22 cellular contexts compared by ENCODE assay signal in genomic region chr4:56209767-56210166, GRCh38.
DNase-seq lines count a peak whose midpoint lies in the region; ATAC-seq and TF ChIP-seq lines count a peak whose summit lies in the region.
"Had no signal": no experiment of that assay in that cellular context is flagged by ENCODE, and none has a peak within 500 bp of the region (broad histone marks: within the 10 kb centered on the region; RNA-seq: fewer than 3 reads in every experiment).

No MANE protein-coding gene starts in this region.

- H3K4me1 ChIP-seq in prostate gland (replicated peaks): no peaks in the 10 kb centered on the region

- 92% methylated on average over 3 of the region's 3 CpGs for WGBS in prostate gland

- H3K27ac Mint-ChIP-seq in WTC11: no peak overlapping the region
- no peak overlapping the region for H3K27ac Mint-ChIP-seq in activated naive CD4-positive, alpha-beta T cell treated with anti-CD3 and anti-CD28 coated beads, Interleukin-2, amount 10 ng/mL, durations not matched to agents 7 days and 5 days
- H3K27ac Mint-ChIP-seq: CD4-positive, CD25-positive, alpha-beta regulatory T cell; CD8-positive, alpha-beta memory T cell; HFFc6 had no signal

- peak; percentile 15 for DNase-seq in H7
- no peak for DNase-seq in WTC11 (ENCODE audit: low spot score)
- peak; percentile 56 for DNase-seq in islet precursor cell
- no peak for DNase-seq in prostate gland (ENCODE audit: low spot score)
- DNase-seq in activated naive CD4-positive, alpha-beta T cell treated with anti-CD3 and anti-CD28 coated beads, Interleukin-2, amount 10 ng/mL, durations not matched to agents 7 days and 5 days: no peak
- DNase-seq in HEK293T (ENCODE audit: extremely low spot score): no peak
- DNase-seq: ACHN; BE2C; C1 segment of cervical spinal cord; CD4-positive, CD25-positive, alpha-beta regulatory T cell; CD8-positive, alpha-beta memory T cell; COR-L47; DMS 273 treated with DMSO at 0.1 percent for 48 hours; DMS53; DND-41; EL; GOT3; HCEC 1CT; HFFc6 had no signal

- CTCF ChIA-PET in WTC11 (lab: Charles Lee): interaction anchor here (0.8 kb wide), 1 partner anchor 27 kb away, joined by 4 read pairs; no protein-coding TSS in a partner anchor
- CTCF ChIA-PET in activated naive CD4-positive, alpha-beta T cell treated with anti-CD3 and anti-CD28 coated beads, Interleukin-2, amount 10 ng/mL, durations not matched to agents 7 days and 5 days (lab: Charles Lee): no interaction called here
- CTCF ChIA-PET in HEK293T (lab: Yijun Ruan, JAX): no interaction called here

- POLR2A ChIA-PET in WTC11 (lab: Charles Lee): no interaction called here
- POLR2A ChIA-PET in HEK293T (lab: Yijun Ruan, JAX): no interaction called here

- TF ChIP-seq CTCF in WTC11 (IDR thresholded peaks at IDR 0.05) (no peak), prostate gland (IDR thresholded peaks at IDR 0.05) (no peak)

- ATAC-seq in WTC11 (peak; percentile 32), GM21381 (IDR thresholded peaks at IDR 0.05; ENCODE audit: unreplicated experiment) (no peak)
- ATAC-seq: K562 had no signal

- peaks cover 18% of the 10 kb centered on the region for H3K4me1 Mint-ChIP-seq in WTC11
- H3K4me1 Mint-ChIP-seq in activated naive CD4-positive, alpha-beta T cell treated with anti-CD3 and anti-CD28 coated beads, Interleukin-2, amount 10 ng/mL, durations not matched to agents 7 days and 5 days: no peaks in the 10 kb centered on the region
- H3K4me1 Mint-ChIP-seq: CD4-positive, CD25-positive, alpha-beta regulatory T cell; CD8-positive, alpha-beta memory T cell had no signal

- intact Hi-C loops in prostate gland (cut with DNase I): no loop called here

- peaks cover 88% of the 10 kb centered on the region for H3K27me3 Mint-ChIP-seq in WTC11 (ENCODE audit: low read depth)
- no peaks in the 10 kb centered on the region for H3K27me3 Mint-ChIP-seq in activated naive CD4-positive, alpha-beta T cell treated with anti-CD3 and anti-CD28 coated beads, Interleukin-2, amount 10 ng/mL, durations not matched to agents 7 days and 5 days
- H3K27me3 Mint-ChIP-seq: CD4-positive, CD25-positive, alpha-beta regulatory T cell had no signal

- H3K4me3 ChIP-seq in H7 (ENCODE audit: insufficient read depth, low read depth, low read length) (no peak overlapping the region), prostate gland (no peak overlapping the region)
- H3K4me3 ChIP-seq: K562 had no signal

- H3K36me3 ChIP-seq in H7 (replicated peaks; ENCODE audit: control insufficient read depth, insufficient read depth, low read length): no peaks in the 10 kb centered on the region
- H3K36me3 ChIP-seq in prostate gland: no peaks in the 10 kb centered on the region

- no peak for TF ChIP-seq POLR2A in prostate gland (IDR thresholded peaks at IDR 0.05)

- H3K9me3 Mint-ChIP-seq in WTC11: peaks cover 10% of the 10 kb centered on the region
- H3K9me3 Mint-ChIP-seq in activated naive CD4-positive, alpha-beta T cell treated with anti-CD3 and anti-CD28 coated beads, Interleukin-2, amount 10 ng/mL, durations not matched to agents 7 days and 5 days: peaks cover 7% of the 10 kb centered on the region

- no peaks in the 10 kb centered on the region for H3K9me3 ChIP-seq in prostate gland
- H3K9me3 ChIP-seq: BE2C had no signal

- H3K27me3 ChIP-seq in H7 (ENCODE audit: control insufficient read depth, insufficient read depth, low read length): peaks cover 42% of the 10 kb centered on the region
- no peaks in the 10 kb centered on the region for H3K27me3 ChIP-seq in prostate gland (replicated peaks; ENCODE audit: insufficient read depth)
- H3K27me3 ChIP-seq: BE2C had no signal

- no peak overlapping the region for H3K27ac ChIP-seq in prostate gland
- H3K27ac ChIP-seq: HL-60 had no signal

- H3K4me3 Mint-ChIP-seq in WTC11: no peak overlapping the region
- H3K4me3 Mint-ChIP-seq in activated naive CD4-positive, alpha-beta T cell treated with anti-CD3 and anti-CD28 coated beads, Interleukin-2, amount 10 ng/mL, durations not matched to agents 7 days and 5 days: no peak overlapping the region
- H3K4me3 Mint-ChIP-seq: CD4-positive, CD25-positive, alpha-beta regulatory T cell; CD8-positive, alpha-beta memory T cell; HFFc6 had no signal

- peaks cover 14% of the 10 kb centered on the region for H3K36me3 Mint-ChIP-seq in WTC11
- H3K36me3 Mint-ChIP-seq in activated naive CD4-positive, alpha-beta T cell treated with anti-CD3 and anti-CD28 coated beads, Interleukin-2, amount 10 ng/mL, durations not matched to agents 7 days and 5 days: no peaks in the 10 kb centered on the region
- H3K36me3 Mint-ChIP-seq: CD4-positive, CD25-positive, alpha-beta regulatory T cell; CD8-positive, alpha-beta memory T cell had no signal

TF ChIP-seq in WTC11, 78 proteins besides CTCF, POLR2A, EP300 and RAD21 (continues in another document):
- TF ChIP-seq FOXP4 (CRISPR knock-in tag; IDR thresholded peaks at IDR 0.05): no peak
- TF ChIP-seq ZNF219 (CRISPR knock-in tag; IDR thresholded peaks at IDR 0.05; ENCODE audit: borderline replicate concordance): no peak
- no peak for TF ChIP-seq GTF2I (CRISPR knock-in tag; conservative IDR thresholded peaks at IDR 0.05)
- TF ChIP-seq ETV6 (CRISPR knock-in tag; IDR thresholded peaks at IDR 0.05): no peak
- no peak for TF ChIP-seq ZNF232 (CRISPR knock-in tag; IDR thresholded peaks at IDR 0.05)
- no peak for TF ChIP-seq MXD4 (CRISPR knock-in tag; IDR thresholded peaks at IDR 0.05; ENCODE audit: borderline replicate concordance)

TF ChIP-seq in HEK293T, 16 proteins besides CTCF, POLR2A, EP300 and RAD21:
- TF ChIP-seq NFRKB (IDR thresholded peaks at IDR 0.05) (no peak), FOXA1 (IDR thresholded peaks at IDR 0.05) (no peak), LEF1 (IDR thresholded peaks at IDR 0.05; ENCODE audit: borderline replicate concordance) (no peak), CTBP1 (IDR thresholded peaks at IDR 0.05; ENCODE audit: borderline replicate concordance) (no peak), ZNF384 (IDR thresholded peaks at IDR 0.05) (no peak), FOXK2 (IDR thresholded peaks at IDR 0.05) (no peak), TARDBP (IDR thresholded peaks at IDR 0.05) (no peak), FOXM1 (IDR thresholded peaks at IDR 0.05; ENCODE audit: borderline replicate concordance) (no peak), SUZ12 (IDR thresholded peaks at IDR 0.05) (no peak), ELF4 (IDR thresholded peaks at IDR 0.05) (no peak), BHLHE40 (IDR thresholded peaks at IDR 0.05; ENCODE audit: borderline replicate concordance) (no peak), ARNT (IDR thresholded peaks at IDR 0.05) (no peak), HDGF (IDR thresholded peaks at IDR 0.05; ENCODE audit: borderline replicate concordance) (no peak), L3MBTL2 (conservative IDR thresholded peaks at IDR 0.05) (no peak), PKNOX1 (IDR thresholded peaks at IDR 0.05) (no peak), SP1 (IDR thresholded peaks at IDR 0.05) (no peak)

Comparison
In these comparisons a context has a peak if more than half of its experiments do, and no peak if none do; other contexts are left out.
1. DNase-seq: peak in H7 (single experiment) and islet precursor cell (single experiment); none in WTC11 (single experiment), prostate gland (single experiment), activated naive CD4-positive, alpha-beta T cell treated with anti-CD3 and anti-CD28 coated beads, Interleukin-2, amount 10 ng/mL, durations not matched to agents 7 days and 5 days (single experiment) and HEK293T (single experiment).